In the genomic region with DNA sequence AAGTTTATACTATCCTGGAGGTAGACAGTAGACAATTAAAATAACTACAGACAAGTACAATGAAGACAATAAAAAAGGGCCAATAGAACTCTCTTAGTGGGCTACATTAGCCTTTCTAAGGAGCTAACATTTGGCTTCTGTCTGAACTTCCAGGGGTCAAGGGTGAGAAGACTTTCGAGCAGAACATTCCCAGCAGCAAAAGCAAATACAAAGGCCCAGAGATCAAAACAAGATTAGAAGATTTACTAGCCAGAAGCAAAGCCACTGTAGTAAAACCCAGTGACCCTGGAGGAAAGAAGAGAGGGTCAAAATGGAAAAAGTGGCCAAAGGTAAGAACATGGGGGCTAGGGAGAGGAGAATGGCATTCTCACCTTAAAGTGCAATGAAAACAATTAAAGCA, we compare ENCODE assay signal across 1 cellular context.
TF ChIP-seq lines count a peak whose summit lies in the region.

No MANE protein-coding gene starts in this region.

TF ChIP-seq in GM23338, 12 proteins besides CTCF, POLR2A, EP300 and RAD21 (continued from another document):
- TF ChIP-seq, protein P1, sequence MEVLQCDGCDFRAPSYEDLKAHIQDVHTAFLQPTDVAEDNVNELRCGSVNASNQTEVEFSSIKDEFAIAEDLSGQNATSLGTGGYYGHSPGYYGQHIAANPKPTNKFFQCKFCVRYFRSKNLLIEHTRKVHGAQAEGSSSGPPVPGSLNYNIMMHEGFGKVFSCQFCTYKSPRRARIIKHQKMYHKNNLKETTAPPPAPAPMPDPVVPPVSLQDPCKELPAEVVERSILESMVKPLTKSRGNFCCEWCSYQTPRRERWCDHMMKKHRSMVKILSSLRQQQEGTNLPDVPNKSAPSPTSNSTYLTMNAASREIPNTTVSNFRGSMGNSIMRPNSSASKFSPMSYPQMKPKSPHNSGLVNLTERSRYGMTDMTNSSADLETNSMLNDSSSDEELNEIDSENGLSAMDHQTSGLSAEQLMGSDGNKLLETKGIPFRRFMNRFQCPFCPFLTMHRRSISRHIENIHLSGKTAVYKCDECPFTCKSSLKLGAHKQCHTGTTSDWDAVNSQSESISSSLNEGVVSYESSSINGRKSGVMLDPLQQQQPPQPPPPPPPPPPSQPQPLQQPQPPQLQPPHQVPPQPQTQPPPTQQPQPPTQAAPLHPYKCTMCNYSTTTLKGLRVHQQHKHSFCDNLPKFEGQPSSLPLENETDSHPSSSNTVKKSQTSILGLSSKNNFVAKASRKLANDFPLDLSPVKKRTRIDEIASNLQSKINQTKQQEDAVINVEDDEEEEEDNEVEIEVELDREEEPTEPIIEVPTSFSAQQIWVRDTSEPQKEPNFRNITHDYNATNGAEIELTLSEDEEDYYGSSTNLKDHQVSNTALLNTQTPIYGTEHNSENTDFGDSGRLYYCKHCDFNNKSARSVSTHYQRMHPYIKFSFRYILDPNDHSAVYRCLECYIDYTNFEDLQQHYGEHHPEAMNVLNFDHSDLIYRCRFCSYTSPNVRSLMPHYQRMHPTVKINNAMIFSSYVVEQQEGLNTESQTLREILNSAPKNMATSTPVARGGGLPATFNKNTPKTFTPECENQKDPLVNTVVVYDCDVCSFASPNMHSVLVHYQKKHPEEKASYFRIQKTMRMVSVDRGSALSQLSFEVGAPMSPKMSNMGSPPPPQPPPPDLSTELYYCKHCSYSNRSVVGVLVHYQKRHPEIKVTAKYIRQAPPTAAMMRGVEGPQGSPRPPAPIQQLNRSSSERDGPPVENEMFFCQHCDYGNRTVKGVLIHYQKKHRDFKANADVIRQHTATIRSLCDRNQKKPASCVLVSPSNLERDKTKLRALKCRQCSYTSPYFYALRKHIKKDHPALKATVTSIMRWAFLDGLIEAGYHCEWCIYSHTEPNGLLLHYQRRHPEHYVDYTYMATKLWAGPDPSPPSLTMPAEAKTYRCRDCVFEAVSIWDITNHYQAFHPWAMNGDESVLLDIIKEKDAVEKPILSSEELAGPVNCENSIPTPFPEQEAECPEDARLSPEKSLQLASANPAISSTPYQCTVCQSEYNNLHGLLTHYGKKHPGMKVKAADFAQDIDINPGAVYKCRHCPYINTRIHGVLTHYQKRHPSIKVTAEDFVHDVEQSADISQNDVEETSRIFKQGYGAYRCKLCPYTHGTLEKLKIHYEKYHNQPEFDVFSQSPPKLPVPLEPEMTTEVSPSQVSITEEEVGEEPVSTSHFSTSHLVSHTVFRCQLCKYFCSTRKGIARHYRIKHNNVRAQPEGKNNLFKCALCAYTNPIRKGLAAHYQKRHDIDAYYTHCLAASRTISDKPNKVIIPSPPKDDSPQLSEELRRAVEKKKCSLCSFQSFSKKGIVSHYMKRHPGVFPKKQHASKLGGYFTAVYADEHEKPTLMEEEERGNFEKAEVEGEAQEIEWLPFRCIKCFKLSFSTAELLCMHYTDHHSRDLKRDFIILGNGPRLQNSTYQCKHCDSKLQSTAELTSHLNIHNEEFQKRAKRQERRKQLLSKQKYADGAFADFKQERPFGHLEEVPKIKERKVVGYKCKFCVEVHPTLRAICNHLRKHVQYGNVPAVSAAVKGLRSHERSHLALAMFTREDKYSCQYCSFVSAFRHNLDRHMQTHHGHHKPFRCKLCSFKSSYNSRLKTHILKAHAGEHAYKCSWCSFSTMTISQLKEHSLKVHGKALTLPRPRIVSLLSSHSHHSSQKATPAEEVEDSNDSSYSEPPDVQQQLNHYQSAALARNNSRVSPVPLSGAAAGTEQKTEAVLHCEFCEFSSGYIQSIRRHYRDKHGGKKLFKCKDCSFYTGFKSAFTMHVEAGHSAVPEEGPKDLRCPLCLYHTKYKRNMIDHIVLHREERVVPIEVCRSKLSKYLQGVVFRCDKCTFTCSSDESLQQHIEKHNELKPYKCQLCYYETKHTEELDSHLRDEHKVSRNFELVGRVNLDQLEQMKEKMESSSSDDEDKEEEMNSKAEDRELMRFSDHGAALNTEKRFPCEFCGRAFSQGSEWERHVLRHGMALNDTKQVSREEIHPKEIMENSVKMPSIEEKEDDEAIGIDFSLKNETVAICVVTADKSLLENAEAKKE (CRISPR knock-in tag; IDR thresholded peaks at IDR 0.05): no peak
- TF ChIP-seq, protein P2, sequence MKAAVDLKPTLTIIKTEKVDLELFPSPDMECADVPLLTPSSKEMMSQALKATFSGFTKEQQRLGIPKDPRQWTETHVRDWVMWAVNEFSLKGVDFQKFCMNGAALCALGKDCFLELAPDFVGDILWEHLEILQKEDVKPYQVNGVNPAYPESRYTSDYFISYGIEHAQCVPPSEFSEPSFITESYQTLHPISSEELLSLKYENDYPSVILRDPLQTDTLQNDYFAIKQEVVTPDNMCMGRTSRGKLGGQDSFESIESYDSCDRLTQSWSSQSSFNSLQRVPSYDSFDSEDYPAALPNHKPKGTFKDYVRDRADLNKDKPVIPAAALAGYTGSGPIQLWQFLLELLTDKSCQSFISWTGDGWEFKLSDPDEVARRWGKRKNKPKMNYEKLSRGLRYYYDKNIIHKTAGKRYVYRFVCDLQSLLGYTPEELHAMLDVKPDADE (IDR thresholded peaks at IDR 0.05): no peak
- TF ChIP-seq EZH2 (IDR thresholded peaks at IDR 0.05; ENCODE audit: low read depth, unreplicated experiment): no peak
